In the genomic region with DNA sequence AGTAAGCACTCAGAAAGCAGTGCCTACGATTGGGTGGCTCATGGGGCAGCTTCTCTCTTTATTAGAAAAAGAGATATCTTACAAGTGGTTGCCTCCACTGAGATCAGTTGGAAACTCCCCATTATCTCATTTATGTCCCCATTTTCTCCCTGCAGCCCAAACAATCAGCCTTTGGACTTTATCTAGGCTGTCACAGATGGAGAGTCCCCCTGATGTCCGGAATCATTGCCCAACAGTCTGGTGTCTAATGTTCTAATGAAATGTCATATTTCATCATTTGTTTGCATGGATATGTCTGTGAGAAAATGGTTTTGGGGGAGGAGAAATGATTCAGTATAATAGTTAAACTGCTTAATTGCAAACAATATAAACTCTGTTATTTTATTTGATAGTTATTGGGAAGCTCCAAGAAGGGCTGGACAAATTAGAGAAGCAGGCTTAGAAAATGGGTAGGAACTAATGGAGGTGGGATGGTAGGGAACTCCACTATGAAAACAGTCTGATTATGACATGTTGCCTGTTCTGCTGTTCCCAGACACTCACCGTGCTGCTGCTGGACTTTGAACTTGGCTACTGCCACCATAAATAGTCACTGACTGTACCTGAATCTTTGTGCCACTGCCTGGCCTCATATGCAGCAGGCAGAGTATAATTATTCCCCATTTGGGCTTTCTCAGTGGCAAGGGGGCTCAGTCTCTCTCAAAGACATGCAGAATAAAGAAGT, we compare ENCODE assay signal across 1 cellular context.
A peak's percentile ranks its signal among the peaks of the same experiment; 100 is the strongest.
TF ChIP-seq lines count a peak whose summit lies in the region.

No MANE protein-coding gene starts in this region.

TF ChIP-seq in HepG2, 621 proteins besides CTCF, POLR2A, EP300 and RAD21 (continued from another document and continues in another):
- TF ChIP-seq, protein P1, sequence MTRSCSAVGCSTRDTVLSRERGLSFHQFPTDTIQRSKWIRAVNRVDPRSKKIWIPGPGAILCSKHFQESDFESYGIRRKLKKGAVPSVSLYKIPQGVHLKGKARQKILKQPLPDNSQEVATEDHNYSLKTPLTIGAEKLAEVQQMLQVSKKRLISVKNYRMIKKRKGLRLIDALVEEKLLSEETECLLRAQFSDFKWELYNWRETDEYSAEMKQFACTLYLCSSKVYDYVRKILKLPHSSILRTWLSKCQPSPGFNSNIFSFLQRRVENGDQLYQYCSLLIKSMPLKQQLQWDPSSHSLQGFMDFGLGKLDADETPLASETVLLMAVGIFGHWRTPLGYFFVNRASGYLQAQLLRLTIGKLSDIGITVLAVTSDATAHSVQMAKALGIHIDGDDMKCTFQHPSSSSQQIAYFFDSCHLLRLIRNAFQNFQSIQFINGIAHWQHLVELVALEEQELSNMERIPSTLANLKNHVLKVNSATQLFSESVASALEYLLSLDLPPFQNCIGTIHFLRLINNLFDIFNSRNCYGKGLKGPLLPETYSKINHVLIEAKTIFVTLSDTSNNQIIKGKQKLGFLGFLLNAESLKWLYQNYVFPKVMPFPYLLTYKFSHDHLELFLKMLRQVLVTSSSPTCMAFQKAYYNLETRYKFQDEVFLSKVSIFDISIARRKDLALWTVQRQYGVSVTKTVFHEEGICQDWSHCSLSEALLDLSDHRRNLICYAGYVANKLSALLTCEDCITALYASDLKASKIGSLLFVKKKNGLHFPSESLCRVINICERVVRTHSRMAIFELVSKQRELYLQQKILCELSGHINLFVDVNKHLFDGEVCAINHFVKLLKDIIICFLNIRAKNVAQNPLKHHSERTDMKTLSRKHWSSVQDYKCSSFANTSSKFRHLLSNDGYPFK (CRISPR knock-in tag; IDR thresholded peaks at IDR 0.05; ENCODE audit: borderline replicate concordance): no peak
- TF ChIP-seq GATA4 (IDR thresholded peaks at IDR 0.05; ENCODE audit: borderline replicate concordance, low read depth) (no peak), ZNF256 (CRISPR knock-in tag; conservative IDR thresholded peaks at IDR 0.05) (no peak), ARNT (IDR thresholded peaks at IDR 0.05) (no peak), ETV5 (CRISPR knock-in tag; IDR thresholded peaks at IDR 0.05; ENCODE audit: borderline replicate concordance) (no peak), NPAS2 (CRISPR knock-in tag; IDR thresholded peaks at IDR 0.05; ENCODE audit: borderline replicate concordance) (no peak), ZKSCAN5 (CRISPR knock-in tag; IDR thresholded peaks at IDR 0.05) (no peak), TOE1 (CRISPR knock-in tag; IDR thresholded peaks at IDR 0.05) (no peak), FOSL1 (CRISPR knock-in tag; IDR thresholded peaks at IDR 0.05; ENCODE audit: borderline replicate concordance) (no peak), ZSCAN31 (CRISPR knock-in tag; IDR thresholded peaks at IDR 0.05; ENCODE audit: low read depth) (0 out of 2 replicates have a peak, but pooled peaks have one; percentile 32), HOXA9 (CRISPR knock-in tag; IDR thresholded peaks at IDR 0.05; ENCODE audit: borderline replicate concordance) (no peak), ZBTB38 (CRISPR knock-in tag; IDR thresholded peaks at IDR 0.05) (no peak), ELF4 (CRISPR knock-in tag; IDR thresholded peaks at IDR 0.05; ENCODE audit: borderline replicate concordance) (no peak), FOSL2 (CRISPR knock-in tag; IDR thresholded peaks at IDR 0.05) (peak; percentile 50; the same call in 1 of the 2 replicates), PHF21A (CRISPR knock-in tag; IDR thresholded peaks at IDR 0.05) (no peak), ZSCAN25 (CRISPR knock-in tag; IDR thresholded peaks at IDR 0.05) (no peak), ZNF121 (CRISPR knock-in tag; IDR thresholded peaks at IDR 0.05) (no peak), ZNF562 (CRISPR knock-in tag; IDR thresholded peaks at IDR 0.05; ENCODE audit: borderline replicate concordance) (no peak), ZFP1 (CRISPR knock-in tag; IDR thresholded peaks at IDR 0.05) (peak; percentile 69; the same call in 1 of the 2 replicates), ZNF468 (CRISPR knock-in tag; IDR thresholded peaks at IDR 0.05) (no peak)
- TF ChIP-seq, protein P2, sequence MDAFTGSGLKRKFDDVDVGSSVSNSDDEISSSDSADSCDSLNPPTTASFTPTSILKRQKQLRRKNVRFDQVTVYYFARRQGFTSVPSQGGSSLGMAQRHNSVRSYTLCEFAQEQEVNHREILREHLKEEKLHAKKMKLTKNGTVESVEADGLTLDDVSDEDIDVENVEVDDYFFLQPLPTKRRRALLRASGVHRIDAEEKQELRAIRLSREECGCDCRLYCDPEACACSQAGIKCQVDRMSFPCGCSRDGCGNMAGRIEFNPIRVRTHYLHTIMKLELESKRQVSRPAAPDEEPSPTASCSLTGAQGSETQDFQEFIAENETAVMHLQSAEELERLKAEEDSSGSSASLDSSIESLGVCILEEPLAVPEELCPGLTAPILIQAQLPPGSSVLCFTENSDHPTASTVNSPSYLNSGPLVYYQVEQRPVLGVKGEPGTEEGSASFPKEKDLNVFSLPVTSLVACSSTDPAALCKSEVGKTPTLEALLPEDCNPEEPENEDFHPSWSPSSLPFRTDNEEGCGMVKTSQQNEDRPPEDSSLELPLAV (CRISPR knock-in tag; conservative IDR thresholded peaks at IDR 0.05; ENCODE audit: low read depth): no peak
- TF ChIP-seq, protein P3, sequence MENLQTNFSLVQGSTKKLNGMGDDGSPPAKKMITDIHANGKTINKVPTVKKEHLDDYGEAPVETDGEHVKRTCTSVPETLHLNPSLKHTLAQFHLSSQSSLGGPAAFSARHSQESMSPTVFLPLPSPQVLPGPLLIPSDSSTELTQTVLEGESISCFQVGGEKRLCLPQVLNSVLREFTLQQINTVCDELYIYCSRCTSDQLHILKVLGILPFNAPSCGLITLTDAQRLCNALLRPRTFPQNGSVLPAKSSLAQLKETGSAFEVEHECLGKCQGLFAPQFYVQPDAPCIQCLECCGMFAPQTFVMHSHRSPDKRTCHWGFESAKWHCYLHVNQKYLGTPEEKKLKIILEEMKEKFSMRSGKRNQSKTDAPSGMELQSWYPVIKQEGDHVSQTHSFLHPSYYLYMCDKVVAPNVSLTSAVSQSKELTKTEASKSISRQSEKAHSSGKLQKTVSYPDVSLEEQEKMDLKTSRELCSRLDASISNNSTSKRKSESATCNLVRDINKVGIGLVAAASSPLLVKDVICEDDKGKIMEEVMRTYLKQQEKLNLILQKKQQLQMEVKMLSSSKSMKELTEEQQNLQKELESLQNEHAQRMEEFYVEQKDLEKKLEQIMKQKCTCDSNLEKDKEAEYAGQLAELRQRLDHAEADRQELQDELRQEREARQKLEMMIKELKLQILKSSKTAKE (CRISPR knock-in tag; IDR thresholded peaks at IDR 0.05; ENCODE audit: borderline replicate concordance): no peak
- TF ChIP-seq, protein P4, sequence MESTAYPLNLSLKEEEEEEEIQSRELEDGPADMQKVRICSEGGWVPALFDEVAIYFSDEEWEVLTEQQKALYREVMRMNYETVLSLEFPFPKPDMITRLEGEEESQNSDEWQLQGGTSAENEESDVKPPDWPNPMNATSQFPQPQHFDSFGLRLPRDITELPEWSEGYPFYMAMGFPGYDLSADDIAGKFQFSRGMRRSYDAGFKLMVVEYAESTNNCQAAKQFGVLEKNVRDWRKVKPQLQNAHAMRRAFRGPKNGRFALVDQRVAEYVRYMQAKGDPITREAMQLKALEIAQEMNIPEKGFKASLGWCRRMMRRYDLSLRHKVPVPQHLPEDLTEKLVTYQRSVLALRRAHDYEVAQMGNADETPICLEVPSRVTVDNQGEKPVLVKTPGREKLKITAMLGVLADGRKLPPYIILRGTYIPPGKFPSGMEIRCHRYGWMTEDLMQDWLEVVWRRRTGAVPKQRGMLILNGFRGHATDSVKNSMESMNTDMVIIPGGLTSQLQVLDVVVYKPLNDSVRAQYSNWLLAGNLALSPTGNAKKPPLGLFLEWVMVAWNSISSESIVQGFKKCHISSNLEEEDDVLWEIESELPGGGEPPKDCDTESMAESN (CRISPR knock-in tag; conservative IDR thresholded peaks at IDR 0.05): no peak
- TF ChIP-seq, protein P5, sequence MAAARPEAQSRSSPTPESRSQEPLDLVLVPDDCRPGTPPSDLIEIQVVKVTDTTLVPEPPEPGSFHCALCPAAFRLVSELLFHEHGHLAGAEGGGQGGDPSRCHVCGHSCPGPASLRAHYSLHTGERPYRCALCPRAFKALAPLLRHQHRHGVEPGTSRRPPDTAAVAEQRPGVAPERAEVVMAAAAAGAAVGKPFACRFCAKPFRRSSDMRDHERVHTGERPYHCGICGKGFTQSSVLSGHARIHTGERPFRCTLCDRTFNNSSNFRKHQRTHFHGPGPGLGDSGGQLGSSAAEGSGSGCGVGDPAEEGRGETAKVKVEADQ (CRISPR knock-in tag; IDR thresholded peaks at IDR 0.05; ENCODE audit: borderline replicate concordance): no peak
- TF ChIP-seq, protein P6, sequence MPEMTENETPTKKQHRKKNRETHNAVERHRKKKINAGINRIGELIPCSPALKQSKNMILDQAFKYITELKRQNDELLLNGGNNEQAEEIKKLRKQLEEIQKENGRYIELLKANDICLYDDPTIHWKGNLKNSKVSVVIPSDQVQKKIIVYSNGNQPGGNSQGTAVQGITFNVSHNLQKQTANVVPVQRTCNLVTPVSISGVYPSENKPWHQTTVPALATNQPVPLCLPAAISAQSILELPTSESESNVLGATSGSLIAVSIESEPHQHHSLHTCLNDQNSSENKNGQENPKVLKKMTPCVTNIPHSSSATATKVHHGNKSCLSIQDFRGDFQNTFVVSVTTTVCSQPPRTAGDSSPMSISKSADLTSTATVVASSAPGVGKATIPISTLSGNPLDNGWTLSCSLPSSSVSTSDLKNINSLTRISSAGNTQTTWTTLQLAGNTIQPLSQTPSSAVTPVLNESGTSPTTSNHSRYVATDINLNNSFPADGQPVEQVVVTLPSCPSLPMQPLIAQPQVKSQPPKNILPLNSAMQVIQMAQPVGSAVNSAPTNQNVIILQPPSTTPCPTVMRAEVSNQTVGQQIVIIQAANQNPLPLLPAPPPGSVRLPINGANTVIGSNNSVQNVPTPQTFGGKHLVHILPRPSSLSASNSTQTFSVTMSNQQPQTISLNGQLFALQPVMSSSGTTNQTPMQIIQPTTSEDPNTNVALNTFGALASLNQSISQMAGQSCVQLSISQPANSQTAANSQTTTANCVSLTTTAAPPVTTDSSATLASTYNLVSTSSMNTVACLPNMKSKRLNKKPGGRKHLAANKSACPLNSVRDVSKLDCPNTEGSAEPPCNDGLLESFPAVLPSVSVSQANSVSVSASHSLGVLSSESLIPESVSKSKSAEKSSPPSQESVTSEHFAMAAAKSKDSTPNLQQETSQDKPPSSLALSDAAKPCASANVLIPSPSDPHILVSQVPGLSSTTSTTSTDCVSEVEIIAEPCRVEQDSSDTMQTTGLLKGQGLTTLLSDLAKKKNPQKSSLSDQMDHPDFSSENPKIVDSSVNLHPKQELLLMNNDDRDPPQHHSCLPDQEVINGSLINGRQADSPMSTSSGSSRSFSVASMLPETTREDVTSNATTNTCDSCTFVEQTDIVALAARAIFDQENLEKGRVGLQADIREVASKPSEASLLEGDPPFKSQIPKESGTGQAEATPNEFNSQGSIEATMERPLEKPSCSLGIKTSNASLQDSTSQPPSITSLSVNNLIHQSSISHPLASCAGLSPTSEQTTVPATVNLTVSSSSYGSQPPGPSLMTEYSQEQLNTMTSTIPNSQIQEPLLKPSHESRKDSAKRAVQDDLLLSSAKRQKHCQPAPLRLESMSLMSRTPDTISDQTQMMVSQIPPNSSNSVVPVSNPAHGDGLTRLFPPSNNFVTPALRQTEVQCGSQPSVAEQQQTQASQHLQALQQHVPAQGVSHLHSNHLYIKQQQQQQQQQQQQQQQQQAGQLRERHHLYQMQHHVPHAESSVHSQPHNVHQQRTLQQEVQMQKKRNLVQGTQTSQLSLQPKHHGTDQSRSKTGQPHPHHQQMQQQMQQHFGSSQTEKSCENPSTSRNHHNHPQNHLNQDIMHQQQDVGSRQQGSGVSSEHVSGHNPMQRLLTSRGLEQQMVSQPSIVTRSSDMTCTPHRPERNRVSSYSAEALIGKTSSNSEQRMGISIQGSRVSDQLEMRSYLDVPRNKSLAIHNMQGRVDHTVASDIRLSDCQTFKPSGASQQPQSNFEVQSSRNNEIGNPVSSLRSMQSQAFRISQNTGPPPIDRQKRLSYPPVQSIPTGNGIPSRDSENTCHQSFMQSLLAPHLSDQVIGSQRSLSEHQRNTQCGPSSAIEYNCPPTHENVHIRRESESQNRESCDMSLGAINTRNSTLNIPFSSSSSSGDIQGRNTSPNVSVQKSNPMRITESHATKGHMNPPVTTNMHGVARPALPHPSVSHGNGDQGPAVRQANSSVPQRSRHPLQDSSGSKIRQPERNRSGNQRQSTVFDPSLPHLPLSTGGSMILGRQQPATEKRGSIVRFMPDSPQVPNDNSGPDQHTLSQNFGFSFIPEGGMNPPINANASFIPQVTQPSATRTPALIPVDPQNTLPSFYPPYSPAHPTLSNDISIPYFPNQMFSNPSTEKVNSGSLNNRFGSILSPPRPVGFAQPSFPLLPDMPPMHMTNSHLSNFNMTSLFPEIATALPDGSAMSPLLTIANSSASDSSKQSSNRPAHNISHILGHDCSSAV (CRISPR knock-in tag; IDR thresholded peaks at IDR 0.05; ENCODE audit: borderline replicate concordance): no peak
- TF ChIP-seq, protein P7, sequence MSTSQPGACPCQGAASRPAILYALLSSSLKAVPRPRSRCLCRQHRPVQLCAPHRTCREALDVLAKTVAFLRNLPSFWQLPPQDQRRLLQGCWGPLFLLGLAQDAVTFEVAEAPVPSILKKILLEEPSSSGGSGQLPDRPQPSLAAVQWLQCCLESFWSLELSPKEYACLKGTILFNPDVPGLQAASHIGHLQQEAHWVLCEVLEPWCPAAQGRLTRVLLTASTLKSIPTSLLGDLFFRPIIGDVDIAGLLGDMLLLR (CRISPR knock-in tag; IDR thresholded peaks at IDR 0.05): no peak
- TF ChIP-seq, protein P8, sequence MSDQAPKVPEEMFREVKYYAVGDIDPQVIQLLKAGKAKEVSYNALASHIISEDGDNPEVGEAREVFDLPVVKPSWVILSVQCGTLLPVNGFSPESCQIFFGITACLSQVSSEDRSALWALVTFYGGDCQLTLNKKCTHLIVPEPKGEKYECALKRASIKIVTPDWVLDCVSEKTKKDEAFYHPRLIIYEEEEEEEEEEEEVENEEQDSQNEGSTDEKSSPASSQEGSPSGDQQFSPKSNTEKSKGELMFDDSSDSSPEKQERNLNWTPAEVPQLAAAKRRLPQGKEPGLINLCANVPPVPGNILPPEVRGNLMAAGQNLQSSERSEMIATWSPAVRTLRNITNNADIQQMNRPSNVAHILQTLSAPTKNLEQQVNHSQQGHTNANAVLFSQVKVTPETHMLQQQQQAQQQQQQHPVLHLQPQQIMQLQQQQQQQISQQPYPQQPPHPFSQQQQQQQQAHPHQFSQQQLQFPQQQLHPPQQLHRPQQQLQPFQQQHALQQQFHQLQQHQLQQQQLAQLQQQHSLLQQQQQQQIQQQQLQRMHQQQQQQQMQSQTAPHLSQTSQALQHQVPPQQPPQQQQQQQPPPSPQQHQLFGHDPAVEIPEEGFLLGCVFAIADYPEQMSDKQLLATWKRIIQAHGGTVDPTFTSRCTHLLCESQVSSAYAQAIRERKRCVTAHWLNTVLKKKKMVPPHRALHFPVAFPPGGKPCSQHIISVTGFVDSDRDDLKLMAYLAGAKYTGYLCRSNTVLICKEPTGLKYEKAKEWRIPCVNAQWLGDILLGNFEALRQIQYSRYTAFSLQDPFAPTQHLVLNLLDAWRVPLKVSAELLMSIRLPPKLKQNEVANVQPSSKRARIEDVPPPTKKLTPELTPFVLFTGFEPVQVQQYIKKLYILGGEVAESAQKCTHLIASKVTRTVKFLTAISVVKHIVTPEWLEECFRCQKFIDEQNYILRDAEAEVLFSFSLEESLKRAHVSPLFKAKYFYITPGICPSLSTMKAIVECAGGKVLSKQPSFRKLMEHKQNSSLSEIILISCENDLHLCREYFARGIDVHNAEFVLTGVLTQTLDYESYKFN (CRISPR knock-in tag; conservative IDR thresholded peaks at IDR 0.05): peak; percentile 68
- TF ChIP-seq, protein P9, sequence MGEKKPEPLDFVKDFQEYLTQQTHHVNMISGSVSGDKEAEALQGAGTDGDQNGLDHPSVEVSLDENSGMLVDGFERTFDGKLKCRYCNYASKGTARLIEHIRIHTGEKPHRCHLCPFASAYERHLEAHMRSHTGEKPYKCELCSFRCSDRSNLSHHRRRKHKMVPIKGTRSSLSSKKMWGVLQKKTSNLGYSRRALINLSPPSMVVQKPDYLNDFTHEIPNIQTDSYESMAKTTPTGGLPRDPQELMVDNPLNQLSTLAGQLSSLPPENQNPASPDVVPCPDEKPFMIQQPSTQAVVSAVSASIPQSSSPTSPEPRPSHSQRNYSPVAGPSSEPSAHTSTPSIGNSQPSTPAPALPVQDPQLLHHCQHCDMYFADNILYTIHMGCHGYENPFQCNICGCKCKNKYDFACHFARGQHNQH (CRISPR knock-in tag; IDR thresholded peaks at IDR 0.05): peak; percentile 71; the same call in 1 of the 2 replicates
